1 cellular context compared by ENCODE assay signal in genomic region chr16:30892670-30893069, GRCh38.
TF ChIP-seq lines count a peak whose summit lies in the region.

No MANE protein-coding gene starts in this region.

TF ChIP-seq in GM12878, 131 proteins besides CTCF, POLR2A, EP300 and RAD21:
- no peak for TF ChIP-seq ATF7 (IDR thresholded peaks at IDR 0.05; ENCODE audit: low read depth)
- TF ChIP-seq USF1 (IDR thresholded peaks at IDR 0.05; ENCODE audit: borderline replicate concordance, extremely low read length, insufficient read depth, low read depth, low read length), result no peak
- TF ChIP-seq RFX5 (IDR thresholded peaks at IDR 0.05; ENCODE audit: low read depth, low read length), result no peak
- no peak for TF ChIP-seq CREB1 (IDR thresholded peaks at IDR 0.05; ENCODE audit: low read depth)
- no peak for TF ChIP-seq NR2F1 (conservative IDR thresholded peaks at IDR 0.05)
- TF ChIP-seq GABPA (IDR thresholded peaks at IDR 0.05; ENCODE audit: low read depth), result no peak
- no peak for TF ChIP-seq SKIL (IDR thresholded peaks at IDR 0.05; ENCODE audit: low read depth, poor library complexity, severe bottlenecking)
- TF ChIP-seq BCL3 (IDR thresholded peaks at IDR 0.05; ENCODE audit: borderline replicate concordance, insufficient read depth, low read depth, low read length, poor library complexity, severe bottlenecking), result no peak
- TF ChIP-seq KAT2A (conservative IDR thresholded peaks at IDR 0.05; ENCODE audit: control insufficient read depth, low read depth, low read length), result no peak
- no peak for TF ChIP-seq NBN (IDR thresholded peaks at IDR 0.05)
- no peak for TF ChIP-seq HDAC2 (IDR thresholded peaks at IDR 0.05)
- TF ChIP-seq ESRRA (IDR thresholded peaks at IDR 0.05; ENCODE audit: low read length), result no peak
- TF ChIP-seq ASH2L (IDR thresholded peaks at IDR 0.05; ENCODE audit: borderline replicate concordance, low read depth), result no peak
- no peak for TF ChIP-seq SMARCA5 (IDR thresholded peaks at IDR 0.05)
- TF ChIP-seq RUNX3 (IDR thresholded peaks at IDR 0.05; ENCODE audit: low read length), result no peak
- no peak for TF ChIP-seq NR2C1 (IDR thresholded peaks at IDR 0.05)
- TF ChIP-seq CHD4 (IDR thresholded peaks at IDR 0.05), result no peak
- TF ChIP-seq YY1 (IDR thresholded peaks at IDR 0.05; ENCODE audit: low read depth, low read length), result no peak
